In the genomic region with DNA sequence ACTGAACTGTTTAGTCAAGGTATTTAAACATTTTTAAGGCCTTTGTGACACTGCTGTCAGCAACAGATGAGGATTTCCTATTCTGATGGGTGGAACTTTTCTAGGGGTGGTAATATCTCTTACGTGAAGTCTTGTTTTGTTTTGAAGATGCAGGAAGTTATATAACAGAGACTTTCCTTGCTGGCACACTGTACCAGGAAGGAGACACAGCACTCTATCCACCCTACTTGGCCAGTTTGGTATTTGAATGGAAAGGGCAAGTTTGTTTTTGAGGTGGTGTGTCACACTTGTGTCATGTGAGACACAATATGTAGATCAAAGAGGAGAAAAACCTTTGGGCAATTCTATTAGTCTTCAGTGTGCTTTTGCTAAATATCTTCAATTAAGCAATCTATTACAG, we compare ENCODE assay signal across 8 cellular contexts. TPM values are rescaled to one million over a fixed set of nuclear protein-coding genes. Genes with fewer than 3 reads are reported as not detected.
DNase-seq lines count a peak whose midpoint lies in the region; ATAC-seq, FAIRE-seq and TF ChIP-seq lines count a peak whose summit lies in the region.

No MANE protein-coding gene starts in this region.

- H3K9me3 ChIP-seq in HCT116 (ENCODE audit: control insufficient read depth in 1 of 2, insufficient read depth in 1 of 2, low read depth in 1 of 2, low read length in 2 of 2) (no peaks in the 10 kb centered on the region), mucosa of stomach (ENCODE audit: control insufficient read depth, low read length) (no peaks in the 10 kb centered on the region), tibial artery (no peaks in the 10 kb centered on the region)

- H3K4me3 ChIP-seq in HCT116 (replicated peaks in 1 of 2; ENCODE audit: low read depth in 1 of 2, low read length in 2 of 2) (no peak overlapping the region), mucosa of stomach (ENCODE audit: low read length) (no peak overlapping the region), tibial artery (no peak overlapping the region)

- RAD21 ChIA-PET in HCT116 (lab: Charles Lee; ENCODE audit: low non-redundant PET in 1 of 2, low total read pairs in 2 of 2, uncharacterized antibody in 2 of 2, unreplicated experiment in 2 of 2), result no interaction called here

- TF ChIP-seq POLR2A in GM12892 (IDR thresholded peaks at IDR 0.05; ENCODE audit: low read depth, low read length) (no peak), HCT116 (IDR thresholded peaks at IDR 0.05; ENCODE audit: borderline replicate concordance, extremely low read depth, insufficient read depth, insufficient read length) (no peak)

- H3K4me2 ChIP-seq in HCT116 (ENCODE audit: low read length), result no peak overlapping the region

- H3K36me3 Mint-ChIP-seq in activated CD8-positive, alpha-beta T cell treated with anti-CD3 and anti-CD28 coated beads, Interleukin-2, amount 10 ng/mL, durations not matched to agents 7 days and 5 days (ENCODE audit: low read depth), result peaks cover 9% of the 10 kb centered on the region

- no TSS peak for BruUV-seq in HCT116 (replicated peaks; lab: Mats Ljungman, UMichigan)

- H3K4me1 Mint-ChIP-seq in activated CD8-positive, alpha-beta T cell treated with anti-CD3 and anti-CD28 coated beads, Interleukin-2, amount 10 ng/mL, durations not matched to agents 7 days and 5 days (ENCODE audit: low read depth), result peaks cover 29% of the 10 kb centered on the region

- H3K79me2 ChIP-seq in HCT116 (ENCODE audit: insufficient read depth, low read length), result no peaks in the 10 kb centered on the region

- no peaks in the 10 kb centered on the region for H4K20me1 ChIP-seq in HCT116 (ENCODE audit: insufficient read depth)

- H3K27ac Mint-ChIP-seq in activated CD8-positive, alpha-beta T cell treated with anti-CD3 and anti-CD28 coated beads, Interleukin-2, amount 10 ng/mL, durations not matched to agents 7 days and 5 days, result peak overlapping the region; percentile 96

- CTCF ChIA-PET in HCT116 (lab: Charles Lee), result no interaction called here
- CTCF ChIA-PET in activated CD8-positive, alpha-beta T cell treated with anti-CD3 and anti-CD28 coated beads, Interleukin-2, amount 10 ng/mL, durations not matched to agents 7 days and 5 days (lab: Charles Lee), result interaction anchor here (1.2 kb wide), 1 partner anchor 52 kb away, joined by 4 read pairs; no protein-coding TSS in a partner anchor

- no peaks in the 10 kb centered on the region for H3K9me2 ChIP-seq in HCT116 (ENCODE audit: insufficient read depth)

- peak overlapping the region; percentile 76 for H3K4me3 Mint-ChIP-seq in activated CD8-positive, alpha-beta T cell treated with anti-CD3 and anti-CD28 coated beads, Interleukin-2, amount 10 ng/mL, durations not matched to agents 7 days and 5 days

- H3K9ac ChIP-seq in HCT116 (ENCODE audit: low read length), result no peak overlapping the region
- H3K9ac ChIP-seq in mucosa of stomach (ENCODE audit: low read length), result peak overlapping the region; percentile 55

- TF ChIP-seq CTCF in HCT116 (IDR thresholded peaks at IDR 0.05 in 2 of 3, conservative IDR thresholded peaks at IDR 0.05 in 1 of 3; ENCODE audit: borderline replicate concordance in 1 of 3, insufficient read depth in 1 of 3, low read depth in 2 of 3, low read length in 2 of 3) (no peak), tibial artery (IDR thresholded peaks at IDR 0.05) (no peak)

- FAIRE-seq in GM12892 (lab: Jason Lieb, UNC), result peak; percentile 62

- DNase-seq in GM12892 (ENCODE audit: insufficient read length) (no peak), HCT116 (ENCODE audit: low read depth, low spot score) (no peak), NCI-H1436 (lab: John Stamatoyannopoulos, UW) (no peak), tibial artery (no peak), medulla oblongata (ENCODE audit: extremely low spot score) (no peak)
- DNase-seq in activated CD8-positive, alpha-beta T cell treated with anti-CD3 and anti-CD28 coated beads, Interleukin-2, amount 10 ng/mL, durations not matched to agents 7 days and 5 days, result peak; percentile 37

- no peak overlapping the region for H2AFZ ChIP-seq in HCT116 (ENCODE audit: low read depth, low read length, poor library complexity, severe bottlenecking)

- H3K27ac ChIP-seq in HCT116 (ENCODE audit: low read depth, low read length) (no peak overlapping the region), tibial artery (no peak overlapping the region)

- H3K36me3 ChIP-seq in HCT116 (ENCODE audit: control insufficient read depth in 1 of 2, insufficient read depth in 2 of 2, low read length in 2 of 2), result no peaks in the 10 kb centered on the region
- H3K36me3 ChIP-seq in mucosa of stomach (ENCODE audit: control insufficient read depth, insufficient read depth, low read length), result no peaks in the 10 kb centered on the region
- no peaks in the 10 kb centered on the region for H3K36me3 ChIP-seq in tibial artery

- no peak for TF ChIP-seq RAD21 in HCT116 (IDR thresholded peaks at IDR 0.05; ENCODE audit: low read depth)

- ATAC-seq in HCT116, result no peak
- ATAC-seq in activated CD8-positive, alpha-beta T cell treated with anti-CD3 and anti-CD28 coated beads, Interleukin-2, amount 10 ng/mL, durations not matched to agents 7 days and 5 days, result peak; percentile 77
- no peak for ATAC-seq in HG03135 (IDR thresholded peaks at IDR 0.05; ENCODE audit: unreplicated experiment)

- POLR2A ChIA-PET in HCT116 (lab: Charles Lee), result no interaction called here
- POLR2A ChIA-PET in activated CD8-positive, alpha-beta T cell treated with anti-CD3 and anti-CD28 coated beads, Interleukin-2, amount 10 ng/mL, durations not matched to agents 7 days and 5 days (lab: Charles Lee), result interaction anchor here (0.8 to 2.8 kb wide), 6 partner anchors 50 to 115 kb away, joined by 3 to 9 read pairs (median 5); partner anchors contain the start of genes BAZ1A, FAM177A1 and SRP54

- intact Hi-C loops in HCT116 (cut with micrococcal nuclease), result no loop called here
- intact Hi-C loops in tibial artery (cut with DNase I; ENCODE audit: low total_unique reads), result no loop called here

- H3K9me3 Mint-ChIP-seq in activated CD8-positive, alpha-beta T cell treated with anti-CD3 and anti-CD28 coated beads, Interleukin-2, amount 10 ng/mL, durations not matched to agents 7 days and 5 days (ENCODE audit: insufficient read depth), result no peaks in the 10 kb centered on the region

- H3K27me3 ChIP-seq in HCT116 (ENCODE audit: insufficient read depth, low read length) (no peaks in the 10 kb centered on the region), mucosa of stomach (ENCODE audit: control insufficient read depth, insufficient read depth, low read length) (no peaks in the 10 kb centered on the region), tibial artery (no peaks in the 10 kb centered on the region)

- H3K4me1 ChIP-seq in HCT116 (ENCODE audit: control insufficient read depth in 1 of 2, insufficient read depth in 2 of 2, low read length in 2 of 2), result peaks cover 2 to 5% of the 10 kb centered on the region in 2 experiments; a peak in 2 of 4 replicates
- peaks cover 16% of the 10 kb centered on the region for H3K4me1 ChIP-seq in mucosa of stomach (ENCODE audit: control insufficient read depth, insufficient read depth, low read length)
- H3K4me1 ChIP-seq in tibial artery, result no peaks in the 10 kb centered on the region

- no peaks in the 10 kb centered on the region for H3K27me3 Mint-ChIP-seq in activated CD8-positive, alpha-beta T cell treated with anti-CD3 and anti-CD28 coated beads, Interleukin-2, amount 10 ng/mL, durations not matched to agents 7 days and 5 days (ENCODE audit: low read depth)

TF ChIP-seq in HCT116, 20 proteins besides CTCF, POLR2A, EP300 and RAD21:
- TF ChIP-seq ZFX (IDR thresholded peaks at IDR 0.05) (no peak), JUND (IDR thresholded peaks at IDR 0.05) (no peak), FOSL1 (IDR thresholded peaks at IDR 0.05; ENCODE audit: low read depth) (peak; percentile 21; the same call in 1 of the 2 replicates)

RNA-seq across cellular contexts. Expression of gene SRP54, which starts 51.6 kb away (rescaled TPM):
- polyA plus RNA-seq in GM12892 (2012; ENCODE audit: missing spikeins), result 84.2 TPM
- total RNA-seq in HCT116 (2021; ENCODE audit: unreplicated experiment), result 53.0 TPM
- polyA plus RNA-seq in HCT116 (2012), result 25.4 and 31.2 TPM in 2 replicates
- 10 to 100 TPM; 58.6 to 61.6 TPM for total RNA-seq in activated CD8-positive, alpha-beta T cell treated with anti-CD3 and anti-CD28 coated beads, Interleukin-2, amount 10 ng/mL, durations not matched to agents 7 days and 5 days

RNA-seq across cellular contexts. Expression of gene BAZ1A, which starts 56.0 kb away (rescaled TPM):
- polyA plus RNA-seq in GM12892 (2012; ENCODE audit: missing spikeins), result 47.2 TPM
- total RNA-seq in HCT116 (2021; ENCODE audit: unreplicated experiment), result 24.2 TPM
- polyA plus RNA-seq in HCT116 (2012), result 9.4 and 13.0 TPM in 2 replicates
- 10 to 100 TPM; 52.7 to 54.2 TPM for total RNA-seq in activated CD8-positive, alpha-beta T cell treated with anti-CD3 and anti-CD28 coated beads, Interleukin-2, amount 10 ng/mL, durations not matched to agents 7 days and 5 days
